In the genomic region with DNA sequence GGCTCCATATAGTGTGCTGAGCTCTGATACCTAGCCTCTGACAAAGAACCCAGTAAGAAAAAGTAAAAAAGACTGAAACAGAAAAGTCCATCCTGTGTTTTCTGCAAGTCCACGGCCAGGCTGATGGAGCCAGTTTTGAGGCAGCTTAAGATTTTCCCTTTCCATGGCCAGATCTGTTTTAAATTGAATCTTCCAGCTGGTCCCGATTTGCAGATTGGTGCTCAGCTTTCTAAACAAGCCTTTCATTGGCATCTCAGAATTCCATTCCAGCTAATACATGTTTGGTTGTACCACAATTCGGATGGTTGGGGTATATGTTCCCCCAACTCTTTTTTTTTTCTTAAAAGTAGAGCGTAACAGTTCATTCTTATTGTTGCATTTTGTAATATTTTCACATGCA, we compare ENCODE assay signal across 22 cellular contexts.
"Had no signal": no experiment of that assay in that cellular context is flagged by ENCODE, and none has a peak within 500 bp of the region (broad histone marks: within the 10 kb centered on the region; RNA-seq: fewer than 3 reads in every experiment).

No MANE protein-coding gene starts in this region.

- H3K4me2 ChIP-seq: SK-N-SH had no signal

- H3K27ac Mint-ChIP-seq: activated CD4-positive, alpha-beta memory T cell treated with anti-CD3 and anti-CD28 coated beads, Interleukin-2, amount 10 ng/mL, durations not matched to agents 7 days and 5 days; activated CD4-positive, alpha-beta T cell treated with anti-CD3 and anti-CD28 coated beads, Interleukin-2, amount 10 ng/mL, durations not matched to agents 24 days and 14 days; activated naive CD4-positive, alpha-beta T cell treated with anti-CD3 and anti-CD28 coated beads, Interleukin-2, amount 10 ng/mL, durations not matched to agents 7 days and 5 days; activated naive CD8-positive, alpha-beta T cell treated with anti-CD3 and anti-CD28 coated beads, Interleukin-2, amount 50 U/mL, for 24 hours; activated T-cell treated with anti-CD3 and anti-CD28 coated beads, Interleukin-2, amount 50 U/mL, for 72 hours; memory B cell; stimulated activated naive B cell treated with anti-CD40 and anti-IgM and Interleukin-4, amounts not matched to agents 10 μg/mL and 1 μg/mL and 100 μg/mL, for 72 hours had no signal

- DNase-seq: activated CD4-positive, alpha-beta memory T cell treated with anti-CD3 and anti-CD28 coated beads, Interleukin-2, amount 10 ng/mL, durations not matched to agents 7 days and 5 days; activated CD4-positive, alpha-beta T cell treated with anti-CD3 and anti-CD28 coated beads, Interleukin-2, amount 10 ng/mL, durations not matched to agents 24 days and 14 days; activated effector memory CD4-positive, alpha-beta T cell treated with Interleukin-2 at 50 U/mL for 16 hours; activated naive CD4-positive, alpha-beta T cell treated with anti-CD3 and anti-CD28 coated beads, Interleukin-2, amount 10 ng/mL, durations not matched to agents 7 days and 5 days; activated naive CD8-positive, alpha-beta T cell treated with anti-CD3 and anti-CD28 coated beads, Interleukin-2, amount 50 U/mL, for 24 hours; activated T-cell treated with anti-CD3 and anti-CD28 coated beads, Interleukin-2, amount 50 U/mL, for 72 hours; anterior cingulate cortex; body of pancreas; dermis blood vessel endothelial cell; effector memory CD4-positive, alpha-beta T cell; hippocampal formation; sigmoid colon; stimulated activated CD4-positive, alpha-beta T cell treated with anti-CD3 and anti-CD28 coated beads, Interleukin-2, amount 100 ng/mL, for 48 hours; stimulated activated CD8-positive, alpha-beta memory T cell treated with anti-CD3 and anti-CD28 coated beads, Interleukin-4, amount 100 ng/mL, for 48 hours; stimulated activated naive B cell treated with anti-CD40 and anti-IgM and Interleukin-4, amounts not matched to agents 10 μg/mL and 1 μg/mL and 100 μg/mL, for 72 hours; upper lobe of left lung had no signal

- H3K9me3 Mint-ChIP-seq: activated CD4-positive, alpha-beta memory T cell treated with anti-CD3 and anti-CD28 coated beads, Interleukin-2, amount 10 ng/mL, durations not matched to agents 7 days and 5 days; activated CD4-positive, alpha-beta T cell treated with anti-CD3 and anti-CD28 coated beads, Interleukin-2, amount 10 ng/mL, durations not matched to agents 24 days and 14 days; activated naive CD4-positive, alpha-beta T cell treated with anti-CD3 and anti-CD28 coated beads, Interleukin-2, amount 10 ng/mL, durations not matched to agents 7 days and 5 days; activated naive CD8-positive, alpha-beta T cell treated with anti-CD3 and anti-CD28 coated beads, Interleukin-2, amount 50 U/mL, for 24 hours; activated T-cell treated with anti-CD3 and anti-CD28 coated beads, Interleukin-2, amount 50 U/mL, for 72 hours; stimulated activated naive B cell treated with anti-CD40 and anti-IgM and Interleukin-4, amounts not matched to agents 10 μg/mL and 1 μg/mL and 100 μg/mL, for 72 hours had no signal

- H3K36me3 ChIP-seq: sigmoid colon, thoracic aorta, upper lobe of left lung had no signal

- H3K27ac ChIP-seq: body of pancreas, sigmoid colon, thoracic aorta, upper lobe of left lung, VCaP had no signal

- ATAC-seq: activated CD4-positive, CD25-positive, alpha-beta regulatory T cell treated with anti-CD3 and anti-CD28 coated beads, Interleukin-2, amount 50 U/mL, for 24 hours; activated naive CD8-positive, alpha-beta T cell treated with anti-CD3 and anti-CD28 coated beads, Interleukin-2, amount 50 U/mL, for 24 hours; activated T-cell treated with anti-CD3 and anti-CD28 coated beads, Interleukin-2, amount 50 U/mL, for 72 hours; body of pancreas; esophagus mucosa; stimulated activated naive B cell treated with anti-CD40 and anti-IgM and Interleukin-4, amounts not matched to agents 10 μg/mL and 1 μg/mL and 100 μg/mL, for 72 hours had no signal

- H3K4me1 ChIP-seq: body of pancreas, sigmoid colon had no signal

- H3K36me3 Mint-ChIP-seq: activated naive CD4-positive, alpha-beta T cell treated with anti-CD3 and anti-CD28 coated beads, Interleukin-2, amount 10 ng/mL, durations not matched to agents 7 days and 5 days; memory B cell; stimulated activated naive B cell treated with anti-CD40 and anti-IgM and Interleukin-4, amounts not matched to agents 10 μg/mL and 1 μg/mL and 100 μg/mL, for 72 hours had no signal

- H3K4me3 Mint-ChIP-seq: activated CD4-positive, alpha-beta memory T cell treated with anti-CD3 and anti-CD28 coated beads, Interleukin-2, amount 10 ng/mL, durations not matched to agents 7 days and 5 days; activated CD4-positive, alpha-beta T cell treated with anti-CD3 and anti-CD28 coated beads, Interleukin-2, amount 10 ng/mL, durations not matched to agents 24 days and 14 days; activated naive CD4-positive, alpha-beta T cell treated with anti-CD3 and anti-CD28 coated beads, Interleukin-2, amount 10 ng/mL, durations not matched to agents 7 days and 5 days; activated naive CD8-positive, alpha-beta T cell treated with anti-CD3 and anti-CD28 coated beads, Interleukin-2, amount 50 U/mL, for 24 hours; activated T-cell treated with anti-CD3 and anti-CD28 coated beads, Interleukin-2, amount 50 U/mL, for 72 hours; memory B cell; stimulated activated naive B cell treated with anti-CD40 and anti-IgM and Interleukin-4, amounts not matched to agents 10 μg/mL and 1 μg/mL and 100 μg/mL, for 72 hours had no signal

- H3K9ac ChIP-seq: SK-N-SH had no signal

- H3K4me3 ChIP-seq: body of pancreas, sigmoid colon, thoracic aorta, upper lobe of left lung had no signal

- H3K9me3 ChIP-seq: body of pancreas, sigmoid colon, SK-N-SH, thoracic aorta, upper lobe of left lung had no signal

- H3K27me3 ChIP-seq: body of pancreas, sigmoid colon, upper lobe of left lung had no signal

- H3K27me3 Mint-ChIP-seq: activated CD4-positive, alpha-beta memory T cell treated with anti-CD3 and anti-CD28 coated beads, Interleukin-2, amount 10 ng/mL, durations not matched to agents 7 days and 5 days had no signal

- H3K4me1 Mint-ChIP-seq: activated CD4-positive, alpha-beta memory T cell treated with anti-CD3 and anti-CD28 coated beads, Interleukin-2, amount 10 ng/mL, durations not matched to agents 7 days and 5 days; activated CD4-positive, alpha-beta T cell treated with anti-CD3 and anti-CD28 coated beads, Interleukin-2, amount 10 ng/mL, durations not matched to agents 24 days and 14 days; activated naive CD4-positive, alpha-beta T cell treated with anti-CD3 and anti-CD28 coated beads, Interleukin-2, amount 10 ng/mL, durations not matched to agents 7 days and 5 days; activated naive CD8-positive, alpha-beta T cell treated with anti-CD3 and anti-CD28 coated beads, Interleukin-2, amount 50 U/mL, for 24 hours; memory B cell; stimulated activated naive B cell treated with anti-CD40 and anti-IgM and Interleukin-4, amounts not matched to agents 10 μg/mL and 1 μg/mL and 100 μg/mL, for 72 hours had no signal
